Comparison of ENCODE assay signal across 1 cellular context in the genomic region with DNA sequence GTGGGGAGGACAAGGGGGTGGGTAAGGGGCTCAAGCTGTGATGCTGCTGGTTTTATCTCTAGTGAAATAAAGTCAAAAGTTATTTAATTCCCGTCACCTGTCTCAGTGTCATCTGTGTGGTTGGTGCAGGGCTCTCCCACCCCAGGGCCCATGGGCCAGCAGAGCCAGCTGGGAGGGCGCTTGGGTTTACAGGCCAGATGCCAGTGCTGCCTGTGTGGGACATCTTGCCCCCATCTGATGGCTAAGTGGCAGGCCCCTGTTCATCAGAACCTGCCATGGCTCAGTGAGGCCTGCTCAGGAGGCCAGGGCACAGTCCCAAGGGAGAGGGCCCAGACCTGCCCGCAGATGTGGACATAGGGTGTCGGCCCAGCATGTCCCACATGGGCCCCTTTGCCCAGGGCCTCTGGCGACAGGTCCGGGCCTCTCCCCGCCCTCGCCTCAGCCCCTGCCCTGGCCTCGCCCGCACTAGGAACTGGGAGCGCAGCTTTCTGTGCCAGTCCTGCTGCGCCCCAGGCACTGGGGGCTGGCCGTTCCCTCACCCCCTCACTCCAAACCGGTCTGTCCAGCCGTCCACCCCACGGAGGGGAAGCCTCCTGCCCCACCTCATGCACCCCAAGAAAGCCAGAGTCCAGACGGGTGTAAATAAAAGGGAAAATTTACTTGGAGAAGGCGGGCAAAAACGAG.
A peak's percentile ranks its signal among the peaks of the same experiment; 100 is the strongest.
TF ChIP-seq lines count a peak whose summit lies in the region.

No MANE protein-coding gene starts in this region.

TF ChIP-seq in K562, 482 proteins besides CTCF, POLR2A, EP300 and RAD21:
- peak; percentile 34 for TF ChIP-seq RBFOX2 (IDR thresholded peaks at IDR 0.05; ENCODE audit: low read depth, low read length)
- TF ChIP-seq RBM22 (IDR thresholded peaks at IDR 0.05; ENCODE audit: low read depth, low read length, poor library complexity, severe bottlenecking): peak; percentile 65
- TF ChIP-seq POLR2AphosphoS5 (IDR thresholded peaks at IDR 0.05; ENCODE audit: control insufficient read depth, insufficient read depth, low read depth, low read length): peak; percentile 28
- TF ChIP-seq ZNF3 (CRISPR knock-in tag; IDR thresholded peaks at IDR 0.05): no peak
- TF ChIP-seq POLR2G (IDR thresholded peaks at IDR 0.05; ENCODE audit: low read depth, low read length): peak; percentile 42; the same call in 1 of the 2 replicates
TF ChIP-seq in K562: peak in this region for 4.
